15 cellular contexts compared by ENCODE assay signal in genomic region chr6:137677714-137678113, GRCh38.
A peak's percentile ranks its signal among the peaks of the same experiment; 100 is the strongest.
DNase-seq lines count a peak whose midpoint lies in the region; ATAC-seq and TF ChIP-seq lines count a peak whose summit lies in the region.
"Had no signal": no experiment of that assay in that cellular context is flagged by ENCODE, and none has a peak within 500 bp of the region (broad histone marks: within the 10 kb centered on the region; RNA-seq: fewer than 3 reads in every experiment).

No MANE protein-coding gene starts in this region.

- TF ChIP-seq POLR2A in NB4 (IDR thresholded peaks at IDR 0.05; ENCODE audit: extremely low read depth, insufficient read length), result no peak

- H3K27me3 Mint-ChIP-seq in activated CD4-positive, alpha-beta T cell treated with anti-CD3 and anti-CD28 coated beads, Interleukin-2, amount 10 ng/mL, durations not matched to agents 24 days and 14 days, result peaks cover 5% of the 10 kb centered on the region
- peaks cover 2% of the 10 kb centered on the region for H3K27me3 Mint-ChIP-seq in activated T-helper 1 cell treated with anti-CD3 and anti-CD28 coated beads, Interleukin-12 subunit alpha, Interleukin-12 subunit beta, Interleukin-2, Interleukin-4 antibody, amounts not matched to agents 30 ng/mL and 10 ng/mL and 1 ng/mL, durations not matched to agents 14 hours and 24 hours and 36 hours (ENCODE audit: insufficient read depth)

- H3K9me3 Mint-ChIP-seq in activated CD4-positive, alpha-beta T cell treated with anti-CD3 and anti-CD28 coated beads, Interleukin-2, amount 10 ng/mL, durations not matched to agents 24 days and 14 days, result peaks cover 3% of the 10 kb centered on the region
- H3K9me3 Mint-ChIP-seq in activated T-helper 1 cell treated with anti-CD3 and anti-CD28 coated beads, Interleukin-12 subunit alpha, Interleukin-12 subunit beta, Interleukin-2, Interleukin-4 antibody, amounts not matched to agents 30 ng/mL and 10 ng/mL and 1 ng/mL, durations not matched to agents 14 hours and 24 hours and 36 hours, result peaks cover 9% of the 10 kb centered on the region
- H3K9me3 Mint-ChIP-seq: activated naive CD4-positive, alpha-beta T cell treated with anti-CD3 and anti-CD28 coated beads, Interleukin-2, amount 50 U/mL, for 24 hours; effector memory CD8-positive, alpha-beta T cell had no signal

- intact Hi-C loops in activated CD4-positive, alpha-beta T cell treated with anti-CD3 and anti-CD28 coated beads, Interleukin-2, amount 10 ng/mL, durations not matched to agents 24 days and 14 days (cut with micrococcal nuclease), result loop anchor here (1.0 kb wide), 6 partner anchors 11 to 196 kb away; no protein-coding TSS in a partner anchor
- intact Hi-C loops in activated T-helper 1 cell treated with anti-CD3 and anti-CD28 coated beads, Interleukin-12 subunit alpha, Interleukin-12 subunit beta, Interleukin-2, Interleukin-4 antibody, amounts not matched to agents 30 ng/mL and 10 ng/mL and 1 ng/mL, durations not matched to agents 14 hours and 24 hours and 36 hours (cut with micrococcal nuclease), result loop anchor here (1.0 to 10.0 kb wide), 14 partner anchors 11 to 1615 kb away; partner anchors contain the start of genes IFNGR1 and TXLNB

- peaks cover 4% of the 10 kb centered on the region for H3K36me3 Mint-ChIP-seq in activated CD4-positive, alpha-beta T cell treated with anti-CD3 and anti-CD28 coated beads, Interleukin-2, amount 10 ng/mL, durations not matched to agents 24 days and 14 days (ENCODE audit: low read depth)
- H3K36me3 Mint-ChIP-seq in activated T-helper 1 cell treated with anti-CD3 and anti-CD28 coated beads, Interleukin-12 subunit alpha, Interleukin-12 subunit beta, Interleukin-2, Interleukin-4 antibody, amounts not matched to agents 30 ng/mL and 10 ng/mL and 1 ng/mL, durations not matched to agents 14 hours and 24 hours and 36 hours (ENCODE audit: low read depth), result peaks cover 12% of the 10 kb centered on the region
- H3K36me3 Mint-ChIP-seq: activated naive CD4-positive, alpha-beta T cell treated with anti-CD3 and anti-CD28 coated beads, Interleukin-2, amount 50 U/mL, for 24 hours had no signal

- ATAC-seq in GM18498 (IDR thresholded peaks at IDR 0.05; ENCODE audit: unreplicated experiment), result no peak
- ATAC-seq: left lobe of liver had no signal

- H3K4me3 ChIP-seq in NB4 (ENCODE audit: low read depth, low read length), result no peak overlapping the region

- DNase-seq in activated CD4-positive, alpha-beta T cell treated with anti-CD3 and anti-CD28 coated beads, Interleukin-2, amount 10 ng/mL, durations not matched to agents 24 days and 14 days, result no peak
- no peak for DNase-seq in activated CD4-positive, alpha-beta T cell treated with anti-CD3 and anti-CD28 coated beads, Interleukin-2, amount 50 U/mL, for 48 hours
- DNase-seq in NB4 (ENCODE audit: low read depth) (peak; percentile 74), medulla oblongata (ENCODE audit: extremely low spot score) (peak; percentile 25), NCI-H1417 (lab: John Stamatoyannopoulos, UW) (no peak), DMS153 treated with DMSO at 0.1 percent for 48 hours (lab: John Stamatoyannopoulos, UW; ENCODE audit: unreplicated experiment) (no peak)
- DNase-seq in activated T-helper 1 cell treated with anti-CD3 and anti-CD28 coated beads, Interleukin-12 subunit alpha, Interleukin-12 subunit beta, Interleukin-2, Interleukin-4 antibody, amounts not matched to agents 30 ng/mL and 10 ng/mL and 1 ng/mL, durations not matched to agents 14 hours and 24 hours and 36 hours (ENCODE audit: low spot score), result no peak
- DNase-seq: CD8-positive, alpha-beta memory T cell; effector memory CD8-positive, alpha-beta T cell; KG1; NCI-H187; NCI-H524 had no signal

- H3K27ac Mint-ChIP-seq in activated CD4-positive, alpha-beta T cell treated with anti-CD3 and anti-CD28 coated beads, Interleukin-2, amount 10 ng/mL, durations not matched to agents 24 days and 14 days, result peak overlapping the region; percentile 80
- peak overlapping the region; percentile 88 for H3K27ac Mint-ChIP-seq in activated T-helper 1 cell treated with anti-CD3 and anti-CD28 coated beads, Interleukin-12 subunit alpha, Interleukin-12 subunit beta, Interleukin-2, Interleukin-4 antibody, amounts not matched to agents 30 ng/mL and 10 ng/mL and 1 ng/mL, durations not matched to agents 14 hours and 24 hours and 36 hours
- H3K27ac Mint-ChIP-seq: effector memory CD8-positive, alpha-beta T cell had no signal

- H3K4me1 Mint-ChIP-seq in activated CD4-positive, alpha-beta T cell treated with anti-CD3 and anti-CD28 coated beads, Interleukin-2, amount 10 ng/mL, durations not matched to agents 24 days and 14 days, result peaks cover 56% of the 10 kb centered on the region
- H3K4me1 Mint-ChIP-seq in activated T-helper 1 cell treated with anti-CD3 and anti-CD28 coated beads, Interleukin-12 subunit alpha, Interleukin-12 subunit beta, Interleukin-2, Interleukin-4 antibody, amounts not matched to agents 30 ng/mL and 10 ng/mL and 1 ng/mL, durations not matched to agents 14 hours and 24 hours and 36 hours (ENCODE audit: low read depth), result peaks cover 65% of the 10 kb centered on the region

- TF ChIP-seq CTCF in NB4 (IDR thresholded peaks at IDR 0.05; ENCODE audit: low read depth, low read length), result no peak

- peak overlapping the region; percentile 43 for H3K4me3 Mint-ChIP-seq in activated CD4-positive, alpha-beta T cell treated with anti-CD3 and anti-CD28 coated beads, Interleukin-2, amount 10 ng/mL, durations not matched to agents 24 days and 14 days
- no peak overlapping the region for H3K4me3 Mint-ChIP-seq in activated T-helper 1 cell treated with anti-CD3 and anti-CD28 coated beads, Interleukin-12 subunit alpha, Interleukin-12 subunit beta, Interleukin-2, Interleukin-4 antibody, amounts not matched to agents 30 ng/mL and 10 ng/mL and 1 ng/mL, durations not matched to agents 14 hours and 24 hours and 36 hours
- H3K4me3 Mint-ChIP-seq: activated naive CD4-positive, alpha-beta T cell treated with anti-CD3 and anti-CD28 coated beads, Interleukin-2, amount 50 U/mL, for 24 hours; effector memory CD8-positive, alpha-beta T cell had no signal

Comparison
In these comparisons a context has a peak if more than half of its experiments do, and no peak if none do; other contexts are left out.
1. DNase-seq: peak in NB4 (single experiment) and medulla oblongata (single experiment); none in activated CD4-positive, alpha-beta T cell treated with anti-CD3 and anti-CD28 coated beads, Interleukin-2, amount 10 ng/mL, durations not matched to agents 24 days and 14 days (single experiment), activated CD4-positive, alpha-beta T cell treated with anti-CD3 and anti-CD28 coated beads, Interleukin-2, amount 50 U/mL, for 48 hours (0 of 2), activated T-helper 1 cell treated with anti-CD3 and anti-CD28 coated beads, Interleukin-12 subunit alpha, Interleukin-12 subunit beta, Interleukin-2, Interleukin-4 antibody, amounts not matched to agents 30 ng/mL and 10 ng/mL and 1 ng/mL, durations not matched to agents 14 hours and 24 hours and 36 hours (single experiment), NCI-H1417 (0 of 3) and DMS153 treated with DMSO at 0.1 percent for 48 hours (single experiment).